1 cellular context compared by ENCODE assay signal in the genomic region with DNA sequence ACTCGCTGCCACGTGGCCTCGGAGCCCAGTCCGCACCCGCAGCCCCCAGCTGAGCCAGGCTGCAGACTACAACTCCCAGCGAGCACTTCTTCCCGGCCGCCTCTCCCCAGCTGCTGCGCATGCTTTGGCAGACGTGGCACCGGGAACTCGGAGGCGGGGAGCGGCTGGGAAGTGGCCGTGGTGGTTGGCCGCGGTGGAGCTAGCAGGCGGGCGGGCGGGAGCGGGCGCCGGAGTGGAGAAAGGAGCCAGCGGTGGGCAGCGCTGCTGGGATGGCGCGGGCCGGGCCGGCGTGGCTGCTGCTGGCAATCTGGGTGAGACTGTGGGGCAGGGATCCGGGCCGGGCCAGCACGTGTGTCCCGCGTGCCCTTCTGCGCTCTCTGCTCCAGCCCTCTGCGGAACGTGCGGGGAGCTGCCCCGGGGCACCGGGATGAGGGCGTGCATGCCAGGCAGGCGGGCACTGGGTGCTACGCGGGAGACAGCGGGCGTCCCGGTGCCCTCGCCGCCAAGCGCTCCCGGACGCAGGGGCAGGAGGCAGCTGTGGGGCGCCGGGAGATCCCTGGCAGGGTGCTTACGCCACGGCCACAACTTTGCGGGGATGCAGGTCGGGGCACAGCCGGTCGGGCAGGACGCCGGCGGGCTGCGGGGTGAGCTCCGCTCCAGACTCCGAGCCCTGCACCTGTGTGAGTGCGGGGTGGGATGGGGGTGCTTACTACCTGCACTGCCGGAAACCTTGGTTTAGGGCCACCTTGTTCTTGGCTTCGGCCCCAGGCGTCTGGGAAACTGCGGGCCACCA.
TF ChIP-seq lines count a peak whose summit lies in the region.

A gene (plus strand): TSS at position 130 of the 793 bp plus-strand sequence. CDS start 140 bp downstream, at position 270.

TF ChIP-seq in liver, 16 proteins besides CTCF, POLR2A, EP300 and RAD21 (continued from another document):
- TF ChIP-seq, protein P1, sequence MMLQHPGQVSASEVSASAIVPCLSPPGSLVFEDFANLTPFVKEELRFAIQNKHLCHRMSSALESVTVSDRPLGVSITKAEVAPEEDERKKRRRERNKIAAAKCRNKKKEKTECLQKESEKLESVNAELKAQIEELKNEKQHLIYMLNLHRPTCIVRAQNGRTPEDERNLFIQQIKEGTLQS (IDR thresholded peaks at IDR 0.05) = no peak
- TF ChIP-seq, protein P2, sequence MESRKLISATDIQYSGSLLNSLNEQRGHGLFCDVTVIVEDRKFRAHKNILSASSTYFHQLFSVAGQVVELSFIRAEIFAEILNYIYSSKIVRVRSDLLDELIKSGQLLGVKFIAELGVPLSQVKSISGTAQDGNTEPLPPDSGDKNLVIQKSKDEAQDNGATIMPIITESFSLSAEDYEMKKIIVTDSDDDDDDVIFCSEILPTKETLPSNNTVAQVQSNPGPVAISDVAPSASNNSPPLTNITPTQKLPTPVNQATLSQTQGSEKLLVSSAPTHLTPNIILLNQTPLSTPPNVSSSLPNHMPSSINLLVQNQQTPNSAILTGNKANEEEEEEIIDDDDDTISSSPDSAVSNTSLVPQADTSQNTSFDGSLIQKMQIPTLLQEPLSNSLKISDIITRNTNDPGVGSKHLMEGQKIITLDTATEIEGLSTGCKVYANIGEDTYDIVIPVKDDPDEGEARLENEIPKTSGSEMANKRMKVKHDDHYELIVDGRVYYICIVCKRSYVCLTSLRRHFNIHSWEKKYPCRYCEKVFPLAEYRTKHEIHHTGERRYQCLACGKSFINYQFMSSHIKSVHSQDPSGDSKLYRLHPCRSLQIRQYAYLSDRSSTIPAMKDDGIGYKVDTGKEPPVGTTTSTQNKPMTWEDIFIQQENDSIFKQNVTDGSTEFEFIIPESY (IDR thresholded peaks at IDR 0.05) = peak; percentile 46
